ENCODE assay signal across 17 cellular contexts in genomic region chr4:8371251-8371995, GRCh38.
"Had no signal": no experiment of that assay in that cellular context is flagged by ENCODE, and none has a peak within 500 bp of the region (broad histone marks: within the 10 kb centered on the region; RNA-seq: fewer than 3 reads in every experiment).

No MANE protein-coding gene starts in this region.

- H3K27me3 ChIP-seq: ascending aorta, breast epithelium, left lung, ovary had no signal

- H3K4me3 Mint-ChIP-seq: activated T-helper 17 cell treated with anti-CD3 and anti-CD28 coated beads, Interleukin-2, amount 50 U/mL, for 72 hours; type B pancreatic cell had no signal

- H3K9ac ChIP-seq: SK-N-SH had no signal

- DNase-seq: activated CD4-positive, alpha-beta T cell treated with anti-CD3 and anti-CD28 coated beads, Interleukin-2, amount 50 U/mL, for 4 hours; activated CD4-positive, CD25-positive, alpha-beta regulatory T cell treated with anti-CD3 and anti-CD28 coated beads, Interleukin-2, amount 50 U/mL, for 72 hours; activated naive CD4-positive, alpha-beta T cell treated with Interleukin-2 at 50 U/mL for 16 hours; SK-N-SH; stimulated activated CD4-positive, alpha-beta T cell treated with anti-CD3 and anti-CD28 coated beads, Interleukin-15, amount 100 ng/mL, for 24 hours; stimulated activated CD4-positive, alpha-beta T cell treated with anti-CD3 and anti-CD28 coated beads, Interleukin-4, amount 100 ng/mL, for 1 hour; stimulated activated naive CD4-positive, alpha-beta T cell treated with Interleukin-2 at 50 U/mL for 16 hours; T-helper 1 cell had no signal

- H3K4me3 ChIP-seq: ascending aorta, breast epithelium, left lung, ovary had no signal

- H3K4me2 ChIP-seq: SK-N-SH had no signal

- H3K36me3 ChIP-seq: breast epithelium, ovary had no signal

- H3K4me1 ChIP-seq: ascending aorta, breast epithelium, left lung had no signal

- ATAC-seq: activated T-helper 17 cell treated with anti-CD3 and anti-CD28 coated beads, Interleukin-2, amount 50 U/mL, for 72 hours; left lung had no signal

- FAIRE-seq: frontal cortex, islet of Langerhans had no signal

- H3K27ac ChIP-seq: ascending aorta, breast epithelium, epithelial cell of prostate, left lung, ovary had no signal

- H3K27ac Mint-ChIP-seq: activated T-helper 17 cell treated with anti-CD3 and anti-CD28 coated beads, Interleukin-2, amount 50 U/mL, for 72 hours; type B pancreatic cell had no signal

- H3K9me3 Mint-ChIP-seq: activated T-helper 17 cell treated with anti-CD3 and anti-CD28 coated beads, Interleukin-2, amount 50 U/mL, for 72 hours; type B pancreatic cell had no signal

- H3K9me3 ChIP-seq: ascending aorta, breast epithelium, left lung, ovary, SK-N-SH had no signal
